17 cellular contexts compared by ENCODE assay signal in genomic region chr15:87722941-87723691, GRCh38.
DNase-seq lines count a peak whose midpoint lies in the region; ATAC-seq and TF ChIP-seq lines count a peak whose summit lies in the region.
"Had no signal": no experiment of that assay in that cellular context is flagged by ENCODE, and none has a peak within 500 bp of the region (broad histone marks: within the 10 kb centered on the region; RNA-seq: fewer than 3 reads in every experiment).

No MANE protein-coding gene starts in this region.

- no peaks in the 10 kb centered on the region for H3K36me3 Mint-ChIP-seq in type B pancreatic cell
- H3K36me3 Mint-ChIP-seq: activated naive CD4-positive, alpha-beta T cell treated with anti-CD3 and anti-CD28 coated beads, Interleukin-2, amount 10 ng/mL, durations not matched to agents 7 days and 5 days had no signal

- DNase-seq in DMS153 treated with DMSO at 0.1 percent for 48 hours (lab: John Stamatoyannopoulos, UW; ENCODE audit: unreplicated experiment) = peak; percentile 34
- peak; percentile 71 for DNase-seq in NCI-H1092 treated with DMSO at 0.1 percent for 48 hours (lab: John Stamatoyannopoulos, UW)
- DNase-seq in RPMI7951 (ENCODE audit: low read depth) = peak; percentile 51
- DNase-seq in iPS-NIHi11 (ENCODE audit: low spot score) = peak; percentile 17
- no peak for DNase-seq in stimulated activated naive CD8-positive, alpha-beta T cell treated with anti-CD3 and anti-CD28 coated beads, Interleukin-15, amount 100 ng/mL, for 72 hours
- no peak for DNase-seq in type B pancreatic cell (ENCODE audit: extremely low spot score, unreplicated experiment)
- DNase-seq in cerebellar nuclear complex (lab: John Stamatoyannopoulos, UW) = no peak
- DNase-seq: activated CD4-positive, alpha-beta T cell treated with anti-CD3 and anti-CD28 coated beads, Interleukin-2, amount 10 ng/mL, durations not matched to agents 7 days and 5 days; activated naive CD4-positive, alpha-beta T cell treated with anti-CD3 and anti-CD28 coated beads, Interleukin-2, amount 10 ng/mL, durations not matched to agents 7 days and 5 days; body of pancreas; COR-L47; dorsolateral prefrontal cortex; GDM1; glutamatergic neuron; midbrain; sigmoid colon had no signal

- H3K9me3 Mint-ChIP-seq in stimulated activated naive CD8-positive, alpha-beta T cell treated with anti-CD3 and anti-CD28 coated beads, Interleukin-15, amount 100 ng/mL, for 72 hours = no peaks in the 10 kb centered on the region
- H3K9me3 Mint-ChIP-seq in type B pancreatic cell = no peaks in the 10 kb centered on the region
- H3K9me3 Mint-ChIP-seq: activated CD4-positive, alpha-beta T cell treated with anti-CD3 and anti-CD28 coated beads, Interleukin-2, amount 10 ng/mL, durations not matched to agents 7 days and 5 days had no signal

- TF ChIP-seq CTCF in type B pancreatic cell (conservative IDR thresholded peaks at IDR 0.05) = no peak

- peaks cover 18% of the 10 kb centered on the region for H3K27me3 Mint-ChIP-seq in stimulated activated naive CD8-positive, alpha-beta T cell treated with anti-CD3 and anti-CD28 coated beads, Interleukin-15, amount 100 ng/mL, for 72 hours
- peaks cover 26% of the 10 kb centered on the region for H3K27me3 Mint-ChIP-seq in type B pancreatic cell
- H3K27me3 Mint-ChIP-seq: activated CD4-positive, alpha-beta T cell treated with anti-CD3 and anti-CD28 coated beads, Interleukin-2, amount 10 ng/mL, durations not matched to agents 7 days and 5 days had no signal

- ATAC-seq in stimulated activated naive CD8-positive, alpha-beta T cell treated with anti-CD3 and anti-CD28 coated beads, Interleukin-15, amount 100 ng/mL, for 72 hours = no peak
- no peak for ATAC-seq in HG02884 (IDR thresholded peaks at IDR 0.05; ENCODE audit: unreplicated experiment)
- ATAC-seq: body of pancreas had no signal

- H3K4me1 Mint-ChIP-seq in stimulated activated naive CD8-positive, alpha-beta T cell treated with anti-CD3 and anti-CD28 coated beads, Interleukin-15, amount 100 ng/mL, for 72 hours = no peaks in the 10 kb centered on the region
- H3K4me1 Mint-ChIP-seq in type B pancreatic cell (ENCODE audit: unreplicated experiment) = peaks cover 13% of the 10 kb centered on the region
- H3K4me1 Mint-ChIP-seq: activated CD4-positive, alpha-beta T cell treated with anti-CD3 and anti-CD28 coated beads, Interleukin-2, amount 10 ng/mL, durations not matched to agents 7 days and 5 days had no signal

- H3K27ac Mint-ChIP-seq in stimulated activated naive CD8-positive, alpha-beta T cell treated with anti-CD3 and anti-CD28 coated beads, Interleukin-15, amount 100 ng/mL, for 72 hours = no peak overlapping the region
- H3K27ac Mint-ChIP-seq in type B pancreatic cell = no peak overlapping the region
- H3K27ac Mint-ChIP-seq: activated CD4-positive, alpha-beta T cell treated with anti-CD3 and anti-CD28 coated beads, Interleukin-2, amount 10 ng/mL, durations not matched to agents 7 days and 5 days; activated naive CD4-positive, alpha-beta T cell treated with anti-CD3 and anti-CD28 coated beads, Interleukin-2, amount 10 ng/mL, durations not matched to agents 7 days and 5 days had no signal

- no peak overlapping the region for H3K4me3 Mint-ChIP-seq in stimulated activated naive CD8-positive, alpha-beta T cell treated with anti-CD3 and anti-CD28 coated beads, Interleukin-15, amount 100 ng/mL, for 72 hours
- H3K4me3 Mint-ChIP-seq in type B pancreatic cell = no peak overlapping the region
- H3K4me3 Mint-ChIP-seq: activated CD4-positive, alpha-beta T cell treated with anti-CD3 and anti-CD28 coated beads, Interleukin-2, amount 10 ng/mL, durations not matched to agents 7 days and 5 days; activated naive CD4-positive, alpha-beta T cell treated with anti-CD3 and anti-CD28 coated beads, Interleukin-2, amount 10 ng/mL, durations not matched to agents 7 days and 5 days had no signal

Comparison
In these comparisons a context has a peak if more than half of its experiments do, and no peak if none do; other contexts are left out.
1. DNase-seq: peak in DMS153 treated with DMSO at 0.1 percent for 48 hours (single experiment), NCI-H1092 treated with DMSO at 0.1 percent for 48 hours (single experiment), RPMI7951 (single experiment) and iPS-NIHi11 (single experiment); none in stimulated activated naive CD8-positive, alpha-beta T cell treated with anti-CD3 and anti-CD28 coated beads, Interleukin-15, amount 100 ng/mL, for 72 hours (0 of 2), type B pancreatic cell (single experiment) and cerebellar nuclear complex (0 of 2).